12 cellular contexts compared by ENCODE assay signal in the genomic region with DNA sequence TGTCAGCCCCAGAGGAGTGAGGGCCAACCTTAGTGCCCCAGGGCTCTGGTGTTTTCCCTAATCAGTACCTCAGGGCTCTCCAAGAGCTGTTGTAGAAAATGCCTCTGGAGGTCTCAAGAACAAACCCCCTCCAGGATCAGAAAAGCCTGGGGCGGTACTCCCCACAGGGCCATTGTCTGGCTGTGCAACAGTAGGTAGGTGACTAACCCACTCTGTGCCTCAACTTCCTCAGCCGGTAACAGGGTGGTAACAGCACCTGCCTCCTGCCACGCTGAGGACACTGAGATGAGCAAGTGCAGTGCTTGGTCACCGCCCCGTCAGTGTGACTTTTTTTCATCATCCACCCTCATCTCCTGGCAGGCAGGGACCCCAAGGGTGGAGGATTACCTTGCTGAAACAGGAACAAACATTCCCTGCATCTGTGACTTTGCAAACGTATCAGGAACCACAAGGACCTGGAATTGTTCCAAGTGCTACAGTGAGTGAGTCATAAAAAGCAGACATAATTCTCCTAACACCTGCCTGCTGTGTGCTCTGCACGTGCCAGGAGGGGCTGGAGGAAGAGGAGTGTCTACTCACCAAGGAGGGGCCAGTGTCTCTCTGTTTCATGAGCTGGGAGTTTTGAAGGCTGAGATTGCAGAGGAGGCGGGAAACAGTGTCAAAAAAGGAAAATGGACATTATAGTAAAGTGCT.
DNase-seq lines count a peak whose midpoint lies in the region; ATAC-seq and TF ChIP-seq lines count a peak whose summit lies in the region.
"Had no signal": no experiment of that assay in that cellular context is flagged by ENCODE, and none has a peak within 500 bp of the region (broad histone marks: within the 10 kb centered on the region; RNA-seq: fewer than 3 reads in every experiment).

No MANE protein-coding gene starts in this region.

- TF ChIP-seq POLR2A in heart left ventricle (IDR thresholded peaks at IDR 0.05): no peak

- no peaks in the 10 kb centered on the region for H3K9me2 ChIP-seq in SK-N-SH

- H3K27me3 ChIP-seq in foreskin keratinocyte (no peaks in the 10 kb centered on the region), SK-N-SH (ENCODE audit: insufficient read depth) (no peaks in the 10 kb centered on the region), heart left ventricle (peaks cover 0 to 9% (median 0%) of the 10 kb centered on the region in 9 donors)

- ATAC-seq in foreskin keratinocyte (peak; percentile 63), HG03139 (IDR thresholded peaks at IDR 0.05; ENCODE audit: unreplicated experiment) (no peak), heart left ventricle (no peak), GM19452 (IDR thresholded peaks at IDR 0.05; ENCODE audit: unreplicated experiment) (no peak)

- H3K27ac ChIP-seq in foreskin keratinocyte: no peak overlapping the region
- H3K27ac ChIP-seq in SK-N-SH (ENCODE audit: low read depth in 2 of 2, low read length in 1 of 2): no peak overlapping the region
- H3K27ac ChIP-seq in heart left ventricle: no peak overlapping the region
- H3K27ac ChIP-seq: KMS-11 had no signal

- peak; percentile 99 for DNase-seq in DMS153 (lab: John Stamatoyannopoulos, UW)
- DNase-seq in Jurkat, Clone E6-1 (ENCODE audit: low read depth, low spot score): peak; percentile 32
- peak; percentile 98 for DNase-seq in NCI-H748 (lab: John Stamatoyannopoulos, UW; ENCODE audit: unreplicated experiment)
- DNase-seq in foreskin keratinocyte: peak; percentile 16 to 31
- no peak for DNase-seq in SK-N-SH
- DNase-seq in heart left ventricle: no peak
- DNase-seq: CD4-positive, alpha-beta T cell; stimulated activated CD4-positive, alpha-beta T cell treated with anti-CD3 and anti-CD28 coated beads, Interleukin-2, amount 100 ng/mL, for 24 hours; stimulated activated naive CD4-positive, alpha-beta T cell had no signal

- H3K36me3 ChIP-seq in SK-N-SH (replicated peaks in 1 of 2; ENCODE audit: control insufficient read depth in 1 of 2, insufficient read depth in 2 of 2, low read length in 1 of 2): no peaks in the 10 kb centered on the region
- no peaks in the 10 kb centered on the region for H3K36me3 ChIP-seq in heart left ventricle

- H4K20me1 ChIP-seq in SK-N-SH (ENCODE audit: insufficient read depth): no peaks in the 10 kb centered on the region

- no peak for TF ChIP-seq EP300 in SK-N-SH (IDR thresholded peaks at IDR 0.05; ENCODE audit: borderline replicate concordance in 1 of 2, low read depth in 1 of 2, low read length in 1 of 2)

- H2AFZ ChIP-seq in SK-N-SH (ENCODE audit: low read depth): no peak overlapping the region

- no peaks in the 10 kb centered on the region for H3K4me1 ChIP-seq in foreskin keratinocyte
- H3K4me1 ChIP-seq in SK-N-SH (ENCODE audit: control insufficient read depth in 1 of 2, insufficient read depth in 2 of 2, low read depth in 1 of 2, low read length in 1 of 2): peaks cover 0 to 4% of the 10 kb centered on the region in 2 experiments; a peak in 1 of 4 replicates
- no peaks in the 10 kb centered on the region for H3K4me1 ChIP-seq in heart left ventricle

- CTCF ChIA-PET in SK-N-SH (lab: Yijun Ruan, JAX): interaction anchor here (2.3 kb wide), 1 partner anchor 37 kb away, joined by 7 read pairs; no protein-coding TSS in a partner anchor

- POLR2A ChIA-PET in SK-N-SH (lab: Yijun Ruan, JAX): no interaction called here

- no peaks in the 10 kb centered on the region for H3K79me2 ChIP-seq in SK-N-SH (ENCODE audit: insufficient read depth)

- H3F3A ChIP-seq in SK-N-SH (replicated peaks; ENCODE audit: insufficient read depth): no peaks in the 10 kb centered on the region

- H3K4me2 ChIP-seq in SK-N-SH: no peak overlapping the region
- H3K4me2 ChIP-seq: KMS-11 had no signal

- H3K9me3 ChIP-seq in SK-N-SH (no peaks in the 10 kb centered on the region), heart left ventricle (peaks cover 0 to 5% (median 0%) of the 10 kb centered on the region in 12 donors)

- no peak overlapping the region for H3K4me3 ChIP-seq in Jurkat, Clone E6-1 (ENCODE audit: low read length)
- H3K4me3 ChIP-seq in SK-N-SH (ENCODE audit: low read depth in 2 of 2, low read length in 1 of 2) (no peak overlapping the region), heart left ventricle (no peak overlapping the region)

- TF ChIP-seq CTCF in foreskin keratinocyte (conservative IDR thresholded peaks at IDR 0.05) (no peak), SK-N-SH (IDR thresholded peaks at IDR 0.05) (no peak), heart left ventricle (IDR thresholded peaks at IDR 0.05) (no peak)

- intact Hi-C loops in heart left ventricle (cut with DNase I): no loop called here

- WGBS in SK-N-SH (ENCODE audit: low lambda C conversion rate): 11% methylated on average over 6 of the region's 8 CpGs
- 53 to 62% (median 58%) methylated on average over 8 of the region's 8 CpGs for WGBS in heart left ventricle, 4 donors

- TF ChIP-seq RAD21 in SK-N-SH (IDR thresholded peaks at IDR 0.05; ENCODE audit: low read length): no peak

- H3K9ac ChIP-seq in SK-N-SH: no peak overlapping the region
- H3K9ac ChIP-seq: KMS-11 had no signal

TF ChIP-seq in SK-N-SH, 30 proteins besides CTCF, POLR2A, EP300 and RAD21:
- TF ChIP-seq, protein P1, sequence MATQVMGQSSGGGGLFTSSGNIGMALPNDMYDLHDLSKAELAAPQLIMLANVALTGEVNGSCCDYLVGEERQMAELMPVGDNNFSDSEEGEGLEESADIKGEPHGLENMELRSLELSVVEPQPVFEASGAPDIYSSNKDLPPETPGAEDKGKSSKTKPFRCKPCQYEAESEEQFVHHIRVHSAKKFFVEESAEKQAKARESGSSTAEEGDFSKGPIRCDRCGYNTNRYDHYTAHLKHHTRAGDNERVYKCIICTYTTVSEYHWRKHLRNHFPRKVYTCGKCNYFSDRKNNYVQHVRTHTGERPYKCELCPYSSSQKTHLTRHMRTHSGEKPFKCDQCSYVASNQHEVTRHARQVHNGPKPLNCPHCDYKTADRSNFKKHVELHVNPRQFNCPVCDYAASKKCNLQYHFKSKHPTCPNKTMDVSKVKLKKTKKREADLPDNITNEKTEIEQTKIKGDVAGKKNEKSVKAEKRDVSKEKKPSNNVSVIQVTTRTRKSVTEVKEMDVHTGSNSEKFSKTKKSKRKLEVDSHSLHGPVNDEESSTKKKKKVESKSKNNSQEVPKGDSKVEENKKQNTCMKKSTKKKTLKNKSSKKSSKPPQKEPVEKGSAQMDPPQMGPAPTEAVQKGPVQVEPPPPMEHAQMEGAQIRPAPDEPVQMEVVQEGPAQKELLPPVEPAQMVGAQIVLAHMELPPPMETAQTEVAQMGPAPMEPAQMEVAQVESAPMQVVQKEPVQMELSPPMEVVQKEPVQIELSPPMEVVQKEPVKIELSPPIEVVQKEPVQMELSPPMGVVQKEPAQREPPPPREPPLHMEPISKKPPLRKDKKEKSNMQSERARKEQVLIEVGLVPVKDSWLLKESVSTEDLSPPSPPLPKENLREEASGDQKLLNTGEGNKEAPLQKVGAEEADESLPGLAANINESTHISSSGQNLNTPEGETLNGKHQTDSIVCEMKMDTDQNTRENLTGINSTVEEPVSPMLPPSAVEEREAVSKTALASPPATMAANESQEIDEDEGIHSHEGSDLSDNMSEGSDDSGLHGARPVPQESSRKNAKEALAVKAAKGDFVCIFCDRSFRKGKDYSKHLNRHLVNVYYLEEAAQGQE (IDR thresholded peaks at IDR 0.05; ENCODE audit: low read depth, low read length): no peak
- TF ChIP-seq SIN3A (IDR thresholded peaks at IDR 0.05; ENCODE audit: borderline replicate concordance, low read depth, low read length) (no peak), RXRA (IDR thresholded peaks at IDR 0.05; ENCODE audit: borderline replicate concordance, low read depth) (no peak), YY1 (IDR thresholded peaks at IDR 0.05; ENCODE audit: low read depth) (no peak), GABPA (IDR thresholded peaks at IDR 0.05; ENCODE audit: low read depth) (no peak), RCOR1 (IDR thresholded peaks at IDR 0.05; ENCODE audit: low read length) (no peak), FOSL2 (IDR thresholded peaks at IDR 0.05; ENCODE audit: borderline replicate concordance, low read depth) (no peak), ELF1 (IDR thresholded peaks at IDR 0.05) (no peak), NFIC (IDR thresholded peaks at IDR 0.05; ENCODE audit: borderline replicate concordance) (no peak), NRF1 (IDR thresholded peaks at IDR 0.05; ENCODE audit: low read depth, low read length) (no peak), TEAD4 (IDR thresholded peaks at IDR 0.05; ENCODE audit: borderline replicate concordance, insufficient read depth) (no peak)
- TF ChIP-seq, protein P2, sequence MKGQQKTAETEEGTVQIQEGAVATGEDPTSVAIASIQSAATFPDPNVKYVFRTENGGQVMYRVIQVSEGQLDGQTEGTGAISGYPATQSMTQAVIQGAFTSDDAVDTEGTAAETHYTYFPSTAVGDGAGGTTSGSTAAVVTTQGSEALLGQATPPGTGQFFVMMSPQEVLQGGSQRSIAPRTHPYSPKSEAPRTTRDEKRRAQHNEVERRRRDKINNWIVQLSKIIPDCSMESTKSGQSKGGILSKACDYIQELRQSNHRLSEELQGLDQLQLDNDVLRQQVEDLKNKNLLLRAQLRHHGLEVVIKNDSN (IDR thresholded peaks at IDR 0.05; ENCODE audit: borderline replicate concordance, low read depth): no peak
- TF ChIP-seq, protein P3, sequence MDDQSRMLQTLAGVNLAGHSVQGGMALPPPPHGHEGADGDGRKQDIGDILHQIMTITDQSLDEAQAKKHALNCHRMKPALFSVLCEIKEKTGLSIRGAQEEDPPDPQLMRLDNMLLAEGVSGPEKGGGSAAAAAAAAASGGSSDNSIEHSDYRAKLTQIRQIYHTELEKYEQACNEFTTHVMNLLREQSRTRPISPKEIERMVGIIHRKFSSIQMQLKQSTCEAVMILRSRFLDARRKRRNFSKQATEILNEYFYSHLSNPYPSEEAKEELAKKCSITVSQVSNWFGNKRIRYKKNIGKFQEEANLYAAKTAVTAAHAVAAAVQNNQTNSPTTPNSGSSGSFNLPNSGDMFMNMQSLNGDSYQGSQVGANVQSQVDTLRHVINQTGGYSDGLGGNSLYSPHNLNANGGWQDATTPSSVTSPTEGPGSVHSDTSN (IDR thresholded peaks at IDR 0.05): no peak
- TF ChIP-seq, protein P4, sequence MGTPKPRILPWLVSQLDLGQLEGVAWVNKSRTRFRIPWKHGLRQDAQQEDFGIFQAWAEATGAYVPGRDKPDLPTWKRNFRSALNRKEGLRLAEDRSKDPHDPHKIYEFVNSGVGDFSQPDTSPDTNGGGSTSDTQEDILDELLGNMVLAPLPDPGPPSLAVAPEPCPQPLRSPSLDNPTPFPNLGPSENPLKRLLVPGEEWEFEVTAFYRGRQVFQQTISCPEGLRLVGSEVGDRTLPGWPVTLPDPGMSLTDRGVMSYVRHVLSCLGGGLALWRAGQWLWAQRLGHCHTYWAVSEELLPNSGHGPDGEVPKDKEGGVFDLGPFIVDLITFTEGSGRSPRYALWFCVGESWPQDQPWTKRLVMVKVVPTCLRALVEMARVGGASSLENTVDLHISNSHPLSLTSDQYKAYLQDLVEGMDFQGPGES (IDR thresholded peaks at IDR 0.05; ENCODE audit: low read depth, low read length): no peak

Comparison
In these comparisons a context has a peak if more than half of its experiments do, and no peak if none do; other contexts are left out.
1. DNase-seq: peak in DMS153 (single experiment), Jurkat, Clone E6-1 (single experiment), NCI-H748 (single experiment) and foreskin keratinocyte (2 of 2); none in SK-N-SH (single experiment) and heart left ventricle (0 of 5).